In the genomic region with DNA sequence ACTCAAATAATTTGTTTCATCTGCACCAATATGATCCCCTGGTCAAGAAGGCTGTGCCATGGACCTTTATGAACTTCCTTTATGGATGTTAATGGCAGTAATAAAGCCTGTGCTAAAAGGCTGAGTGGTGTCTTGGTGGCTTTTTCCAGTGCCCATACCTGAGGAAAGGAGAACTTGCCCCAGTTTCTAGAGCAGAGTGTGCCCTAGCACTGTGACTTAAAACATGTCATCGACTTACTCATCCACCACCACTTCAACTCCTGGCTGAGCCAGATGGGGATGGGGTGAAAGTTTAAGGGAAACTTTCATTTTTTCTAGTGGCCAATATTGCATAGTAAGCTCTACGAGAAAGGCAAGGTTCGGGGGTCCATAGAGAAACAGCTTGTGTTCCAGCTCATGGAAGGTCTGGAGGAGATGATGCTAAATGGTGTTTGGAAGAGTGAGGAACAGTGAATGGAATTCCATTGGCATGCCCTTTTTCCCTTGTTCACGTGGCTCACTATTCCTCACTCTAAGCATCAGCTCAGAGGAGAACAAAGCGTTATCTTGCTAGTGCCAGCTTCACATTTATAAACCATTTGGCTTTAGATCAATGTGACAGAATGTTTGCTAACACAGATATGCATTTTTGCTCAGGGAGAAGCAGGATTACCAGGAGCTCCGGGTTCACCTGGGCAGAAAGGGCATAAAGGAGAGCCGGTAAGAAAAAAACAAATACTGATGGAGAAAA, we compare ENCODE assay signal across 21 cellular contexts.
"Had no signal": no experiment of that assay in that cellular context is flagged by ENCODE, and none has a peak within 500 bp of the region (broad histone marks: within the 10 kb centered on the region; RNA-seq: fewer than 3 reads in every experiment).

No MANE protein-coding gene starts in this region.

- ATAC-seq: activated CD4-positive, CD25-positive, alpha-beta regulatory T cell treated with anti-CD3 and anti-CD28 coated beads, Interleukin-2, amount 50 U/mL, for 24 hours; activated CD8-positive, alpha-beta T cell treated with anti-CD3 and anti-CD28 coated beads, Interleukin-2, amount 10 ng/mL, durations not matched to agents 7 days and 5 days; stimulated activated effector memory CD8-positive, alpha-beta T cell treated with anti-CD3 and anti-CD28 coated beads, Interleukin-12 subunit alpha, Interleukin-12 subunit beta, amount 100 ng/mL, for 72 hours had no signal

- H3K4me1 Mint-ChIP-seq: activated CD4-positive, alpha-beta T cell treated with anti-CD3 and anti-CD28 coated beads, Interleukin-2, amount 10 ng/mL, durations not matched to agents 7 days and 5 days; central memory CD8-positive, alpha-beta T cell; nephron progenitor cell had no signal

- H3K9me3 Mint-ChIP-seq: activated CD4-positive, alpha-beta T cell treated with anti-CD3 and anti-CD28 coated beads, Interleukin-2, amount 10 ng/mL, durations not matched to agents 7 days and 5 days; activated naive CD4-positive, alpha-beta T cell treated with anti-CD3 and anti-CD28 coated beads for 36 hours; activated T-cell treated with anti-CD3 and anti-CD28 coated beads, Interleukin-2, amount 50 U/mL, for 24 hours; brain; central memory CD8-positive, alpha-beta T cell; dendritic cell treated with granulocyte-macrophage colony-stimulating factor and Interleukin-4, amounts not matched to agents 40 ng/mL and 50 ng/mL, for 4 days; nephron progenitor cell; stimulated activated effector memory CD8-positive, alpha-beta T cell treated with anti-CD3 and anti-CD28 coated beads, Interleukin-12 subunit alpha, Interleukin-12 subunit beta, amount 100 ng/mL, for 72 hours; T-helper 1 cell treated with Interleukin-12 subunit alpha and Interleukin-12 subunit beta and Interleukin-4 antibody, amounts not matched to agents 30 μg/mL and 1 μg/mL, for 36 hours had no signal

- H3K9me3 ChIP-seq: lower lobe of right lung, prostate gland, right lobe of liver, testis had no signal

- H3K4me3 Mint-ChIP-seq: activated CD4-positive, alpha-beta T cell treated with anti-CD3 and anti-CD28 coated beads, Interleukin-2, amount 10 ng/mL, durations not matched to agents 7 days and 5 days; activated CD8-positive, alpha-beta T cell treated with anti-CD3 and anti-CD28 coated beads, Interleukin-2, amount 10 ng/mL, durations not matched to agents 7 days and 5 days; activated naive CD4-positive, alpha-beta T cell treated with anti-CD3 and anti-CD28 coated beads for 36 hours; activated T-cell treated with anti-CD3 and anti-CD28 coated beads, Interleukin-2, amount 50 U/mL, for 24 hours; brain; central memory CD8-positive, alpha-beta T cell; dendritic cell treated with granulocyte-macrophage colony-stimulating factor and Interleukin-4, amounts not matched to agents 40 ng/mL and 50 ng/mL, for 4 days; nephron progenitor cell; stimulated activated effector memory CD8-positive, alpha-beta T cell treated with anti-CD3 and anti-CD28 coated beads, Interleukin-12 subunit alpha, Interleukin-12 subunit beta, amount 100 ng/mL, for 72 hours; T-helper 1 cell treated with Interleukin-12 subunit alpha and Interleukin-12 subunit beta and Interleukin-4 antibody, amounts not matched to agents 30 μg/mL and 1 μg/mL, for 36 hours had no signal

- H3K27ac ChIP-seq: lower lobe of right lung, right lobe of liver, testis had no signal

- H3K36me3 ChIP-seq: lower lobe of right lung, prostate gland, right lobe of liver had no signal

- H3K4me3 ChIP-seq: lower lobe of right lung, prostate gland, right lobe of liver, testis had no signal

- H3K27me3 ChIP-seq: right lobe of liver, testis had no signal

- DNase-seq: activated CD4-positive, alpha-beta T cell treated with anti-CD3 and anti-CD28 coated beads, Interleukin-2, amount 10 ng/mL, durations not matched to agents 7 days and 5 days; activated CD8-positive, alpha-beta T cell treated with anti-CD3 and anti-CD28 coated beads, Interleukin-2, amount 10 ng/mL, durations not matched to agents 7 days and 5 days; activated naive CD4-positive, alpha-beta T cell treated with anti-CD3 and anti-CD28 coated beads for 36 hours; activated T-cell treated with anti-CD3 and anti-CD28 coated beads, Interleukin-2, amount 50 U/mL, for 24 hours; effector CD8-positive, alpha-beta T cell; lower lobe of right lung; midbrain; nephron progenitor cell; occipital lobe; right lobe of liver; small intestine; stimulated activated CD4-positive, alpha-beta T cell treated with anti-CD3 and anti-CD28 coated beads, Interleukin-15, amount 100 ng/mL, for 24 hours; stimulated activated CD4-positive, alpha-beta T cell treated with anti-CD3 and anti-CD28 coated beads, Interleukin-2, amount 100 ng/mL, for 48 hours; testis had no signal

- H3K27ac Mint-ChIP-seq: activated CD4-positive, alpha-beta T cell treated with anti-CD3 and anti-CD28 coated beads, Interleukin-2, amount 10 ng/mL, durations not matched to agents 7 days and 5 days; activated CD8-positive, alpha-beta T cell treated with anti-CD3 and anti-CD28 coated beads, Interleukin-2, amount 10 ng/mL, durations not matched to agents 7 days and 5 days; activated naive CD4-positive, alpha-beta T cell treated with anti-CD3 and anti-CD28 coated beads for 36 hours; activated T-cell treated with anti-CD3 and anti-CD28 coated beads, Interleukin-2, amount 50 U/mL, for 24 hours; dendritic cell treated with granulocyte-macrophage colony-stimulating factor and Interleukin-4, amounts not matched to agents 40 ng/mL and 50 ng/mL, for 4 days; nephron progenitor cell; stimulated activated effector memory CD8-positive, alpha-beta T cell treated with anti-CD3 and anti-CD28 coated beads, Interleukin-12 subunit alpha, Interleukin-12 subunit beta, amount 100 ng/mL, for 72 hours; T-helper 1 cell treated with Interleukin-12 subunit alpha and Interleukin-12 subunit beta and Interleukin-4 antibody, amounts not matched to agents 30 μg/mL and 1 μg/mL, for 36 hours had no signal

- H3K4me1 ChIP-seq: lower lobe of right lung, prostate gland, right lobe of liver, testis had no signal
